Comparison of ENCODE assay signal across 8 cellular contexts in the genomic region with DNA sequence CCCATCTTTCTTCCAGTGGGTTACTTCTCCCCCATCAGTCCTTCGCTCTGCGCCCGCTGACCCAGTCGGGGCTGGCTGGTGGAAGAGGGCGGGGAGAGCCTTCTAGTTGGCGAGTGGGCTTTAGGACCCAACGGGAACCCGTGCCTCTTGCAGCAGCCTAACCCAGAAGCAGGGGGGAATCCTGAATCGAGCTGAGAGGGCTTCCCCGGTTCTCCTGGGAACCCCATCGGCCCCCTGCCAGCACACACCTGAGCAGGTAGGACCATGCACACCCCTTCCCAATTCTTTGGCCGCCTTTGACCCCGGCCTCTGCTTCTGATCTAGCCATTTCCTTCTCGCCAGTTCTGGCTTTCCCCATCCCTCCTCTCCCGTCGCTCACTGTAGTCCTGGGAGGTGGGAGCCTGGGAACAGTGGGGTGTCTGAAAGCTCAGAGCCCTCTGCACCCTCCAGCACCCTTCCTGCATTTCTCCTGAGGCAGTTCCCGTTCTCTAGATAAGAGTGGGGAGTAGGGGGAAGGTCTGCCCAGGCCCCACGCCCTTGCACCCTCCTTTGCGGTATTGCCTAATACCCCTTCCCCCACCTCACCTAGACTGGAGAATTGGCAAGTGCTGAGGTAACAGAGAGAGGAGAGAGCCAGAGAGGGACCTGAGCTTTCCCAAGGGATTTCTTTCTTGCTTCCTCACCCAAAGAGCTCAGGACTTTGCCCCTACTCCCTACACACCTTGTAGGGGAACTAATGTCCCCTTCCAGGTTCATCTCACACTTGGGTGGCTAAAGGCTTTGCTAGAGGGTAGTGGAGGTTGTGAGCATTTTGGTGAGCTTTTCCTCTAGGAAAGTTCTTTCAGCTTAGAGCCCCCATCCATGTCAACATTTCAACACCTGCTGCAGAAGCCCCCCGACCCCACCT. TPM values are rescaled to one million over a fixed set of nuclear protein-coding genes. Genes with fewer than 3 reads are reported as not detected.
DNase-seq lines count a peak whose midpoint lies in the region; ATAC-seq and TF ChIP-seq lines count a peak whose summit lies in the region.

A gene (plus strand): TSS at position 150 of the 907 bp plus-strand sequence. CDS start 22,039 bp downstream, outside the sequence.

- peak within 1 kb of the TSS in 2 of 8 donors; percentile 17 to 33 for H3K4me3 Mint-ChIP-seq in CD4-positive, alpha-beta memory T cell
- no peak within 1 kb of the TSS for H3K4me3 Mint-ChIP-seq in glutamatergic neuron (ENCODE audit: unreplicated experiment)

- H3K36me3 ChIP-seq in CD4-positive, alpha-beta memory T cell (ENCODE audit: insufficient read depth, low read length) = no peaks in the 10 kb centered on the region
- peaks cover 1% of the 10 kb centered on the region; the same call in 1 of the 2 replicates for H3K36me3 ChIP-seq in HUES48 (ENCODE audit: control insufficient read depth, insufficient read depth, low read length)
- peaks cover 4% of the 10 kb centered on the region; the same call in 1 of the 2 replicates for H3K36me3 ChIP-seq in MG63

- no peaks in the 10 kb centered on the region for H3K36me3 Mint-ChIP-seq in CD4-positive, alpha-beta memory T cell
- H3K36me3 Mint-ChIP-seq in glutamatergic neuron (ENCODE audit: unreplicated experiment) = no peaks in the 10 kb centered on the region

- H3K4me1 ChIP-seq in CD4-positive, alpha-beta memory T cell (ENCODE audit: insufficient read depth, low read length) = peaks cover 71% of the 10 kb centered on the region
- peaks cover 46% of the 10 kb centered on the region for H3K4me1 ChIP-seq in HUES48 (ENCODE audit: control insufficient read depth, insufficient read depth, low read length)

- POLR2A ChIA-PET in CD4-positive, alpha-beta memory T cell (lab: Charles Lee; ENCODE audit: partially characterized antibody) = interaction anchor here (19.4 to 37.1 kb wide), 2 partner anchors 13 to 35 kb away, joined by 367 to 1054 read pairs; no protein-coding TSS in a partner anchor

- no peak for ATAC-seq in GM18907 (IDR thresholded peaks at IDR 0.05; ENCODE audit: unreplicated experiment)

- H3K27me3 ChIP-seq in CD4-positive, alpha-beta memory T cell (ENCODE audit: insufficient read depth, low read length) = no peaks in the 10 kb centered on the region
- H3K27me3 ChIP-seq in HUES48 (ENCODE audit: control insufficient read depth, insufficient read depth, low read length) (no peaks in the 10 kb centered on the region), MG63 (no peaks in the 10 kb centered on the region)

- H3K4me1 Mint-ChIP-seq in CD4-positive, alpha-beta memory T cell = peaks cover 11 to 47% (median 26%) of the 10 kb centered on the region in 4 donors
- peaks cover 23% of the 10 kb centered on the region for H3K4me1 Mint-ChIP-seq in glutamatergic neuron (ENCODE audit: low read depth, unreplicated experiment)

- H3K27ac ChIP-seq in CD4-positive, alpha-beta memory T cell (ENCODE audit: low read depth, low read length) = peak within 1 kb of the TSS; percentile 23
- H3K27ac ChIP-seq in HUES48 (ENCODE audit: low read depth, low read length) = no peak within 1 kb of the TSS

- no peaks in the 10 kb centered on the region for H3K27me3 Mint-ChIP-seq in CD4-positive, alpha-beta memory T cell
- H3K27me3 Mint-ChIP-seq in glutamatergic neuron (ENCODE audit: unreplicated experiment) = peaks cover 13% of the 10 kb centered on the region

- no peak within 1 kb of the TSS for H3K4me3 ChIP-seq in CD4-positive, alpha-beta memory T cell (ENCODE audit: low read length in 2 of 2)
- H3K4me3 ChIP-seq in HUES48 (ENCODE audit: low read depth, low read length) = peak within 1 kb of the TSS; percentile 77
- no peak within 1 kb of the TSS for H3K4me3 ChIP-seq in MG63

- H3K9me3 Mint-ChIP-seq in CD4-positive, alpha-beta memory T cell = no peaks in the 10 kb centered on the region
- H3K9me3 Mint-ChIP-seq in glutamatergic neuron (ENCODE audit: unreplicated experiment) = no peaks in the 10 kb centered on the region

- intact Hi-C loops in CD4-positive, alpha-beta memory T cell (cut with micrococcal nuclease) = no loop called here

- H3K9me3 ChIP-seq in CD4-positive, alpha-beta memory T cell (ENCODE audit: control insufficient read depth in 1 of 2, low read length in 2 of 2) = no peaks in the 10 kb centered on the region
- H3K9me3 ChIP-seq in HUES48 (ENCODE audit: control insufficient read depth, insufficient read depth, low read length) (no peaks in the 10 kb centered on the region), MG63 (no peaks in the 10 kb centered on the region)

- CTCF ChIA-PET in CD4-positive, alpha-beta memory T cell (lab: Charles Lee; ENCODE audit: partially characterized antibody) = interaction anchor here (1.0 to 18.1 kb wide), 6 partner anchors 10 to 138 kb away, joined by 3 to 573 read pairs (median 4); no protein-coding TSS in a partner anchor

- peak within 1 kb of the TSS in 1 of 7 donors; percentile 48 for H3K27ac Mint-ChIP-seq in CD4-positive, alpha-beta memory T cell
- H3K27ac Mint-ChIP-seq in glutamatergic neuron (ENCODE audit: unreplicated experiment) = peak within 1 kb of the TSS; percentile 75

- no peak within 1 kb of the TSS for H3K9ac ChIP-seq in HUES48 (ENCODE audit: low read depth, low read length)

- no peak for DNase-seq in CD4-positive, alpha-beta memory T cell
- DNase-seq in activated CD8-positive, alpha-beta memory T cell treated with anti-CD3 and anti-CD28 coated beads, Interleukin-2, amount 50 U/mL, for 4 hours = peak; percentile 49
- DNase-seq in glutamatergic neuron (peak; percentile 69), occipital lobe (lab: John Stamatoyannopoulos, UW) (peak; percentile 48), MG63 (no peak), UCSD-AML1 (lab: John Stamatoyannopoulos, UW; ENCODE audit: unreplicated experiment) (no peak)

- TF ChIP-seq CTCF in glutamatergic neuron (IDR thresholded peaks at IDR 0.05; ENCODE audit: partially characterized antibody, unreplicated experiment) = no peak

RNA-seq across cellular contexts. Expression of the gene that starts here (rescaled TPM):
- 10 to 100 TPM; 54.1 to 54.5 TPM for total RNA-seq in CD4-positive, alpha-beta memory T cell
- polyA plus RNA-seq in CD4-positive, alpha-beta memory T cell = 10 to 100 TPM in 1 of 2 donors, 1 to 10 TPM in 1; 5.1 to 20.7 TPM
- total RNA-seq in glutamatergic neuron (ENCODE audit: unreplicated experiment) = 26.2 TPM
- total RNA-seq in occipital lobe = 7.2 TPM
- 8.9 and 11.2 TPM in 2 replicates for total RNA-seq in MG63 (2014; rRNA removed; shearing (Covaris generic); ENCODE audit: low replicate concordance)

Comparison
In these comparisons a context has a peak if more than half of its experiments do, and no peak if none do; other contexts are left out.
1. DNase-seq: peak in activated CD8-positive, alpha-beta memory T cell treated with anti-CD3 and anti-CD28 coated beads, Interleukin-2, amount 50 U/mL, for 4 hours (single experiment), glutamatergic neuron (single experiment) and occipital lobe (single experiment); none in CD4-positive, alpha-beta memory T cell (0 of 5), MG63 (single experiment) and UCSD-AML1 (single experiment).